11 cellular contexts compared by ENCODE assay signal in the genomic region with DNA sequence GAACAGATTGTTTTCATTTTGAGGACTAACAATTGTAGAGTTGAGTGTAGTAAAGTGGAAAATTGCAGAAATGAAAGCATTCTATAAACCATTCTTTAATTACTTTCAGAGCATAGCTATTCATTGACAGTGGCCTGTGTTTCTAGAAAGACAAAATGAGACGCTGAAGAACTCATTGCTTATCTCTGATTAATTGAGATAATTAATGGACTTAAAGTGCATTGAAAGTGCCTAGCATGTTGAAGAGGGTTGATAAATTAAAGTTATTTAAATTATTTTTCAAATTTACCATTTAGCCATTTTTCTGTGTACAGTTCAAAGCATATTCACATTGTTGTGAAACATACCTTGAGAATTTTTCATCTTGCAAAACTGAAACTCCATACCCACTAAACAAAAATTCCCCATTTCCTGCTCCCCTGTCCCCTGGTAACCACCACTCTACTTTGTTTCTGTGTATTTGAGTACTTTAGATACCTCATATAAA.
A peak's percentile ranks its signal among the peaks of the same experiment; 100 is the strongest.
DNase-seq lines count a peak whose midpoint lies in the region; ATAC-seq and TF ChIP-seq lines count a peak whose summit lies in the region.
"Had no signal": no experiment of that assay in that cellular context is flagged by ENCODE, and none has a peak within 500 bp of the region (broad histone marks: within the 10 kb centered on the region; RNA-seq: fewer than 3 reads in every experiment).

No MANE protein-coding gene starts in this region.

- in situ Hi-C loops in brain microvascular endothelial cell (cut with HindIII; ENCODE audit: low pct_ligation_motif_present, low sequenced_read_pairs), result no loop called here

- H3K27ac ChIP-seq in brain microvascular endothelial cell, result no peak overlapping the region
- H3K27ac ChIP-seq: GM23248 had no signal

- no peak for TF ChIP-seq CTCF in brain microvascular endothelial cell (IDR thresholded peaks at IDR 0.05; ENCODE audit: low read depth, low read length, missing control alignments)

- no peaks in the 10 kb centered on the region for H3K36me3 ChIP-seq in brain microvascular endothelial cell (replicated peaks)
- H3K36me3 ChIP-seq: MG63 had no signal

- no peak overlapping the region for H3K4me3 ChIP-seq in brain microvascular endothelial cell (ENCODE audit: low read depth, low read length)
- H3K4me3 ChIP-seq: GM23248, MG63 had no signal

- peak; percentile 68 for ATAC-seq in GM18873 (IDR thresholded peaks at IDR 0.05; ENCODE audit: low FRiP score, unreplicated experiment)
- peak; percentile 82 for ATAC-seq in GM21717 (IDR thresholded peaks at IDR 0.05; ENCODE audit: unreplicated experiment)
- ATAC-seq in HG03139 (IDR thresholded peaks at IDR 0.05; ENCODE audit: unreplicated experiment), result peak; percentile 74

- H3K27me3 ChIP-seq in brain microvascular endothelial cell (replicated peaks), result no peaks in the 10 kb centered on the region
- H3K27me3 ChIP-seq: MG63 had no signal

- DNase-seq in germinal center (ENCODE audit: low spot score) (peak; percentile 17), SW480 (ENCODE audit: low spot score) (no peak), NCI-H345 (lab: John Stamatoyannopoulos, UW) (no peak), brain microvascular endothelial cell (no peak)
- no peak for DNase-seq in stimulated activated naive CD4-positive, alpha-beta T cell (lab: John Stamatoyannopoulos, UW)
- DNase-seq: cerebellar nuclear complex, MG63 had no signal
